ENCODE assay signal across 34 cellular contexts in the genomic region with DNA sequence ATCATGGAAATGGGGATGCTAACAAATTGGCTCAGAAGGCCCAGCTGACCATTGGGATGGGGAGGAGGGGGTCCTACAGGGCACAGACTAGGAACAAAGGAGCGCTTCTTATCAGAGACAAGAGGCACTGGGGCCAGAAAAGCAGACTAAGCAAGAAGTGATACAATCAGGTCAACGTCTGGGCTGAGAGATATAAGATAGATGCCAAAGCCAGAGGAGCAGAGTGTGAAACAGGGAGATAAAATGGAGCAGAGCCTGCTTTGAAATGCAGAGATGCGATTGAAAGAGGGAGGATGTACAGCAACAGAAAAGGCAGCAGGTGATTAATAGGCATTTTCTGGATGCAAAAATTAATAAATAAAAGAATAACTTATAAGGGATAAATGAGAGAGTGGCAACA.
"Had no signal": no experiment of that assay in that cellular context is flagged by ENCODE, and none has a peak within 500 bp of the region (broad histone marks: within the 10 kb centered on the region; RNA-seq: fewer than 3 reads in every experiment).

No MANE protein-coding gene starts in this region.

- H3K4me1 Mint-ChIP-seq: neural crest cell had no signal

- H3K27me3 Mint-ChIP-seq: activated naive CD4-positive, alpha-beta T cell treated with anti-CD3 and anti-CD28 coated beads, Interleukin-2, amount 10 ng/mL, durations not matched to agents 7 days and 5 days; naive thymus-derived CD8-positive, alpha-beta T cell; stimulated activated naive B cell treated with anti-CD40 and anti-IgM and Interleukin-4, amounts not matched to agents 10 μg/mL and 1 μg/mL and 100 μg/mL, for 72 hours had no signal

- H2AFZ ChIP-seq: parathyroid adenoma had no signal

- H3K4me3 Mint-ChIP-seq: activated naive CD4-positive, alpha-beta T cell treated with anti-CD3 and anti-CD28 coated beads, Interleukin-2, amount 10 ng/mL, durations not matched to agents 7 days and 5 days; activated T-helper 1 cell treated with anti-CD3 and anti-CD28 coated beads, Interleukin-12 subunit alpha, Interleukin-12 subunit beta, Interleukin-2, Interleukin-4 antibody, amounts not matched to agents 30 ng/mL and 10 ng/mL and 1 ng/mL, durations not matched to agents 14 hours and 24 hours and 36 hours; naive thymus-derived CD8-positive, alpha-beta T cell; neural crest cell had no signal

- H3K9ac ChIP-seq: parathyroid adenoma had no signal

- ATAC-seq: gastroesophageal sphincter; left colon; naive thymus-derived CD8-positive, alpha-beta T cell; psoas muscle; stimulated activated naive B cell treated with anti-CD40 and anti-IgM and Interleukin-4, amounts not matched to agents 10 μg/mL and 1 μg/mL and 100 μg/mL, for 72 hours had no signal

- H3K79me2 ChIP-seq: parathyroid adenoma had no signal

- H3K27ac Mint-ChIP-seq: activated naive CD4-positive, alpha-beta T cell treated with anti-CD3 and anti-CD28 coated beads, Interleukin-2, amount 10 ng/mL, durations not matched to agents 7 days and 5 days; activated T-helper 1 cell treated with anti-CD3 and anti-CD28 coated beads, Interleukin-12 subunit alpha, Interleukin-12 subunit beta, Interleukin-2, Interleukin-4 antibody, amounts not matched to agents 30 ng/mL and 10 ng/mL and 1 ng/mL, durations not matched to agents 14 hours and 24 hours and 36 hours had no signal

- H3K27me3 ChIP-seq: brain microvascular endothelial cell, gastroesophageal sphincter, sigmoid colon, stomach, thyroid gland, upper lobe of left lung had no signal

- H3K36me3 ChIP-seq: brain microvascular endothelial cell, gastroesophageal sphincter, sigmoid colon, stomach, thyroid gland, upper lobe of left lung had no signal

- H3K9me3 ChIP-seq: gastroesophageal sphincter, psoas muscle, sigmoid colon, stomach, thyroid gland, upper lobe of left lung had no signal

- H3K27ac ChIP-seq: brain microvascular endothelial cell, coronary artery, dorsolateral prefrontal cortex, gastroesophageal sphincter, parathyroid adenoma, psoas muscle, sigmoid colon, stomach, thyroid gland, upper lobe of left lung, VCaP had no signal

- H3K4me3 ChIP-seq: coronary artery, dorsolateral prefrontal cortex, gastroesophageal sphincter, psoas muscle, sigmoid colon, stomach, thyroid gland, upper lobe of left lung had no signal

- H3K4me1 ChIP-seq: gastroesophageal sphincter, parathyroid adenoma, psoas muscle, sigmoid colon, stomach, thyroid gland had no signal

- DNase-seq: activated CD4-positive, alpha-beta T cell treated with anti-CD3 and anti-CD28 coated beads for 4 hours; activated CD4-positive, alpha-beta T cell treated with anti-CD3 and anti-CD28 coated beads, Interleukin-2, amount 50 U/mL, for 4 hours; activated CD8-positive, alpha-beta memory T cell treated with anti-CD3 and anti-CD28 coated beads, Interleukin-2, amount 50 U/mL, for 4 hours; activated effector memory CD4-positive, alpha-beta T cell treated with anti-CD3 and anti-CD28 coated beads, Interleukin-2, amount 50 U/mL, for 16 hours; activated naive CD4-positive, alpha-beta T cell treated with anti-CD3 and anti-CD28 coated beads, Interleukin-2, amount 10 ng/mL, durations not matched to agents 7 days and 5 days; activated T-cell treated with anti-CD3 and anti-CD28 coated beads, Interleukin-2, amount 50 U/mL, for 1 hour; amniotic stem cell; brain microvascular endothelial cell; dorsolateral prefrontal cortex; effector memory CD4-positive, alpha-beta T cell; head of caudate nucleus; hippocampal formation; kidney; left colon; midbrain; naive thymus-derived CD8-positive, alpha-beta T cell; occipital lobe; psoas muscle; sigmoid colon; small intestine; stimulated activated CD4-positive, alpha-beta T cell treated with anti-CD3 and anti-CD28 coated beads, Interleukin-1b, Interleukin-23, amount 100 ng/mL, for 48 hours; stimulated activated CD4-positive, alpha-beta T cell treated with anti-CD3 and anti-CD28 coated beads, Interleukin-4, amount 100 ng/mL, for 4 hours; stimulated activated CD8-positive, alpha-beta memory T cell treated with anti-CD3 and anti-CD28 coated beads, Interleukin-4, amount 100 ng/mL, for 48 hours; stimulated activated naive B cell treated with anti-CD40 and anti-IgM and Interleukin-4, amounts not matched to agents 10 μg/mL and 1 μg/mL and 100 μg/mL, for 72 hours; stomach; T-helper 2 cell; thyroid gland; upper lobe of left lung had no signal
